In the genomic region with DNA sequence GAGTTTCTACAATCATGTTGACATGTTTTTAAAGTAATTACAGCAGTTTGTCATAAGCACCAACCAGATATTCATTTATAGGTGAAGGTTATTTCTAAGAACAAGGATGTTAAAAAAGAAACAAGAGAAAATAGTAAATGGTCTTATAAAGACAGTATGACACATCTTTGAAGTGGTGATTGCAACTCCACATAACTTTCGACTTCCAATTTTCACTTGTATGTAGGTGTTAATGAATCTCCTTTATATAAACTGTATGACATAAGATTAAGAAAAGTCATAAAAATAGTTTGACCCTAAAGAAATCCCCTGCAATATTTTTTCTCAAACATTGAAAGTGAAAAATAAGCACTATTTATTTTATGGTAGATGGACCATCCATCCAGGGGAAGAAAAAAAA, we compare ENCODE assay signal across 25 cellular contexts.
A peak's percentile ranks its signal among the peaks of the same experiment; 100 is the strongest.
DNase-seq lines count a peak whose midpoint lies in the region; ATAC-seq and TF ChIP-seq lines count a peak whose summit lies in the region.
"Had no signal": no experiment of that assay in that cellular context is flagged by ENCODE, and none has a peak within 500 bp of the region (broad histone marks: within the 10 kb centered on the region; RNA-seq: fewer than 3 reads in every experiment).

No MANE protein-coding gene starts in this region.

- no peak overlapping the region for H3K27ac Mint-ChIP-seq in progenitor cell of endocrine pancreas
- H3K27ac Mint-ChIP-seq: activated naive CD4-positive, alpha-beta T cell treated with anti-CD3 and anti-CD28 coated beads for 36 hours; natural killer cell treated with Interleukin-12 subunit alpha and Interleukin-12 subunit beta and Interleukin-15 and Interleukin-18, amount 100 ng/mL, for 72 hours had no signal

- TF ChIP-seq CTCF in MM.1S (IDR thresholded peaks at IDR 0.05; ENCODE audit: low read length) (no peak), progenitor cell of endocrine pancreas (IDR thresholded peaks at IDR 0.05; ENCODE audit: unreplicated experiment) (no peak)

- H3K27me3 Mint-ChIP-seq in progenitor cell of endocrine pancreas: no peaks in the 10 kb centered on the region

- no peaks in the 10 kb centered on the region for H3K79me2 ChIP-seq in MM.1S (ENCODE audit: low read length)

- peak; percentile 32 for ATAC-seq in GM18505 (IDR thresholded peaks at IDR 0.05; ENCODE audit: unreplicated experiment)
- ATAC-seq in GM21515 (IDR thresholded peaks at IDR 0.05; ENCODE audit: unreplicated experiment): peak; percentile 38
- ATAC-seq in HG02884 (IDR thresholded peaks at IDR 0.05; ENCODE audit: unreplicated experiment): peak; percentile 42
- ATAC-seq in GM19455 (IDR thresholded peaks at IDR 0.05; ENCODE audit: unreplicated experiment): no peak
- ATAC-seq: activated T-cell treated with anti-CD3 and anti-CD28 coated beads, Interleukin-2, amount 50 U/mL, for 4 hours; natural killer cell treated with Interleukin-12 subunit alpha and Interleukin-12 subunit beta and Interleukin-15 and Interleukin-18, amount 100 ng/mL, for 72 hours; pancreas; right lobe of liver had no signal

- H3F3A ChIP-seq in MM.1S (ENCODE audit: insufficient read depth, low read length): peaks cover 22% of the 10 kb centered on the region

- no peak for TF ChIP-seq POLR2A in GM18505 (IDR thresholded peaks at IDR 0.05; ENCODE audit: borderline replicate concordance, extremely low read depth, insufficient read depth, insufficient read length)

- H3K36me3 ChIP-seq in MM.1S (replicated peaks; ENCODE audit: insufficient read depth, low read length): no peaks in the 10 kb centered on the region
- H3K36me3 ChIP-seq: BLaER1, pancreas, right lobe of liver, SJCRH30, stomach, upper lobe of left lung had no signal

- no peaks in the 10 kb centered on the region for H3K9me3 Mint-ChIP-seq in progenitor cell of endocrine pancreas (ENCODE audit: low read depth)
- H3K9me3 Mint-ChIP-seq: activated naive CD4-positive, alpha-beta T cell treated with anti-CD3 and anti-CD28 coated beads for 36 hours; activated T-cell treated with anti-CD3 and anti-CD28 coated beads, Interleukin-2, amount 50 U/mL, for 4 hours; natural killer cell treated with Interleukin-12 subunit alpha and Interleukin-12 subunit beta and Interleukin-15 and Interleukin-18, amount 100 ng/mL, for 72 hours had no signal

- H3K4me3 Mint-ChIP-seq in progenitor cell of endocrine pancreas (ENCODE audit: low read depth): no peak overlapping the region
- H3K4me3 Mint-ChIP-seq: activated naive CD4-positive, alpha-beta T cell treated with anti-CD3 and anti-CD28 coated beads for 36 hours; activated T-cell treated with anti-CD3 and anti-CD28 coated beads, Interleukin-2, amount 50 U/mL, for 4 hours; natural killer cell treated with Interleukin-12 subunit alpha and Interleukin-12 subunit beta and Interleukin-15 and Interleukin-18, amount 100 ng/mL, for 72 hours had no signal

- no peak overlapping the region for H3K9ac ChIP-seq in MM.1S (ENCODE audit: low read length)
- H3K9ac ChIP-seq: BLaER1 had no signal

- no peaks in the 10 kb centered on the region for H3K9me2 ChIP-seq in MM.1S (replicated peaks; ENCODE audit: insufficient read depth, low read length)

- H3K4me1 ChIP-seq in MM.1S (ENCODE audit: low read length): peaks cover 40% of the 10 kb centered on the region
- H3K4me1 ChIP-seq: BLaER1, pancreas, right lobe of liver, stomach, upper lobe of left lung had no signal

- peak overlapping the region; percentile 24; the same call in 1 of the 2 replicates for H3K4me2 ChIP-seq in MM.1S (ENCODE audit: low read depth, low read length)
- H3K4me2 ChIP-seq: BLaER1 had no signal

- H2AFZ ChIP-seq in MM.1S (ENCODE audit: low read length): no peak overlapping the region

- DNase-seq in MM.1S (no peak), NK-92 (lab: John Stamatoyannopoulos, UW; ENCODE audit: unreplicated experiment) (no peak), progenitor cell of endocrine pancreas (ENCODE audit: low spot score, unreplicated experiment) (no peak), NAMALWA (ENCODE audit: low spot score) (no peak)
- DNase-seq: ACHN; activated CD4-positive, alpha-beta T cell treated with anti-CD3 and anti-CD28 coated beads for 1 hour; activated naive CD4-positive, alpha-beta T cell treated with anti-CD3 and anti-CD28 coated beads for 36 hours; activated T-cell treated with anti-CD3 and anti-CD28 coated beads, Interleukin-2, amount 50 U/mL, for 4 hours; amygdala; DND-41; islet precursor cell; NCI-H510A treated with DMSO at 0.1 percent for 48 hours; pancreas; right lobe of liver; SJCRH30; stomach; T-helper 1 cell; upper lobe of left lung had no signal

- no peaks in the 10 kb centered on the region for H3K36me3 Mint-ChIP-seq in progenitor cell of endocrine pancreas (ENCODE audit: insufficient read depth)
- H3K36me3 Mint-ChIP-seq: natural killer cell treated with Interleukin-12 subunit alpha and Interleukin-12 subunit beta and Interleukin-15 and Interleukin-18, amount 100 ng/mL, for 72 hours had no signal

- no peaks in the 10 kb centered on the region for H4K20me1 ChIP-seq in MM.1S (ENCODE audit: insufficient read depth, low read length)
- H4K20me1 ChIP-seq: BLaER1 had no signal

- H3K4me3 ChIP-seq in MM.1S (ENCODE audit: low read length): no peak overlapping the region
- H3K4me3 ChIP-seq: BLaER1, coronary artery, pancreas, right lobe of liver, SJCRH30, stomach, upper lobe of left lung had no signal

- H3K9me3 ChIP-seq in MM.1S (replicated peaks; ENCODE audit: insufficient read depth, low read length): no peaks in the 10 kb centered on the region
- H3K9me3 ChIP-seq: BLaER1, pancreas, right lobe of liver, SJCRH30, stomach, upper lobe of left lung had no signal

- H3K4me1 Mint-ChIP-seq in progenitor cell of endocrine pancreas (ENCODE audit: low read depth): no peaks in the 10 kb centered on the region

- H3K27ac ChIP-seq in MM.1S (ENCODE audit: low read length): peak overlapping the region; percentile 77; the same call in 1 of the 2 replicates
- H3K27ac ChIP-seq: BLaER1, coronary artery, pancreas, right lobe of liver, SJCRH30, stomach, upper lobe of left lung had no signal

- no peaks in the 10 kb centered on the region for H3K27me3 ChIP-seq in MM.1S (replicated peaks; ENCODE audit: insufficient read depth, low read length)
- H3K27me3 ChIP-seq: BLaER1, pancreas, right lobe of liver, SJCRH30, stomach, upper lobe of left lung had no signal
